8 cellular contexts compared by ENCODE assay signal in genomic region chr3:107752202-107752990, GRCh38.
DNase-seq lines count a peak whose midpoint lies in the region; ATAC-seq, FAIRE-seq and TF ChIP-seq lines count a peak whose summit lies in the region.

No MANE protein-coding gene starts in this region.

- DNase-seq in EH (ENCODE audit: low read depth) = peak; percentile 36
- DNase-seq in LHCN-M2 (ENCODE audit: low read depth) = peak; percentile 38
- no peak for DNase-seq in NCI-H446 treated with DMSO at 0.1 percent for 48 hours (lab: John Stamatoyannopoulos, UW)
- no peak for DNase-seq in MG63
- no peak for DNase-seq in HTR-8/SVneo (ENCODE audit: insufficient read length, low spot score)

- H3K4me3 ChIP-seq in WI38 (ENCODE audit: low read depth, low read length) = no peak overlapping the region
- no peak overlapping the region for H3K4me3 ChIP-seq in MG63

- TF ChIP-seq CTCF in WI38 (IDR thresholded peaks at IDR 0.05; ENCODE audit: low read depth, low read length) = 0 out of 2 replicates have a peak, but pooled peaks have one; percentile 15

- H3K27me3 ChIP-seq in MG63 = no peaks in the 10 kb centered on the region

- FAIRE-seq in islet of Langerhans (lab: Jason Lieb, UNC) = peak; percentile 66
- FAIRE-seq in HTR-8/SVneo (lab: Jason Lieb, UNC) = no peak

- ATAC-seq in HG02938 (IDR thresholded peaks at IDR 0.05; ENCODE audit: unreplicated experiment) = no peak

- H3K36me3 ChIP-seq in MG63 = no peaks in the 10 kb centered on the region

- H3K9me3 ChIP-seq in MG63 = no peaks in the 10 kb centered on the region

Comparison
In these comparisons a context has a peak if more than half of its experiments do, and no peak if none do; other contexts are left out.
1. DNase-seq: peak in EH (single experiment) and LHCN-M2 (single experiment); none in NCI-H446 treated with DMSO at 0.1 percent for 48 hours (single experiment), MG63 (single experiment) and HTR-8/SVneo (single experiment).